In genomic region chr17:39665642-39666221, GRCh38 we compare ENCODE assay signal across 8 cellular contexts. TPM values are rescaled to one million over a fixed set of nuclear protein-coding genes. Genes with fewer than 3 reads are reported as not detected.
DNase-seq lines count a peak whose midpoint lies in the region; ATAC-seq and TF ChIP-seq lines count a peak whose summit lies in the region.

No MANE protein-coding gene starts in this region.

- intact Hi-C loops in esophagus squamous epithelium (cut with DNase I): no loop called here

- no peak for ATAC-seq in GM18867 (IDR thresholded peaks at IDR 0.05; ENCODE audit: unreplicated experiment)
- no peak for ATAC-seq in GM18907 (IDR thresholded peaks at IDR 0.05; ENCODE audit: unreplicated experiment)

- WGBS in esophagus squamous epithelium, 2 donors: no CpG with 5 or more reads among the region's 17 CpGs

- peak in 2 of 6 experiments; percentile 10 to 15 for TF ChIP-seq CTCF in esophagus squamous epithelium (IDR thresholded peaks at IDR 0.05)
- peak; percentile 13 for TF ChIP-seq CTCF in retinal pigment epithelial cell (conservative IDR thresholded peaks at IDR 0.05; ENCODE audit: low read depth, low read length)

- H3K4me1 ChIP-seq in esophagus squamous epithelium: peaks cover 39 to 85% (median 54%) of the 10 kb centered on the region in 3 donors

- no peaks in the 10 kb centered on the region for H3K9me3 ChIP-seq in esophagus squamous epithelium

- H3K4me3 ChIP-seq in esophagus squamous epithelium: no peak overlapping the region
- no peak overlapping the region for H3K4me3 ChIP-seq in retinal pigment epithelial cell (ENCODE audit: low read length)

- DNase-seq in NCI-H2081 (lab: John Stamatoyannopoulos, UW) (peak; percentile 33 to 67), NCI-H2081 treated with DMSO at 0.1 percent for 48 hours (lab: John Stamatoyannopoulos, UW) (no peak), NCI-H69 (lab: John Stamatoyannopoulos, UW) (peak; percentile 54), esophagus squamous epithelium (lab: John Stamatoyannopoulos, UW) (no peak), retinal pigment epithelial cell (ENCODE audit: low read depth) (no peak), epidermal melanocyte (ENCODE audit: insufficient read length, low spot score) (no peak)

- H3K36me3 ChIP-seq in esophagus squamous epithelium: peaks cover 0 to 25% (median 5%) of the 10 kb centered on the region in 3 donors

- peak overlapping the region in 3 of 4 donors; percentile 1 to 66 (median 65) for H3K27ac ChIP-seq in esophagus squamous epithelium

- H3K27me3 ChIP-seq in esophagus squamous epithelium: peaks cover 0 to 58% (median 3%) of the 10 kb centered on the region in 4 donors

- TF ChIP-seq POLR2A in esophagus squamous epithelium (IDR thresholded peaks at IDR 0.05): no peak

RNA-seq across cellular contexts. Expression of gene TCAP, which starts 0.6 kb away (rescaled TPM):
- under 1 TPM; 0.11 to 0.57 (median 0.29) TPM for total RNA-seq in esophagus squamous epithelium

RNA-seq across cellular contexts. Expression of gene PNMT, which starts 2.5 kb away (rescaled TPM):
- total RNA-seq in esophagus squamous epithelium: 1 to 10 TPM in 2 of 4 donors, under 1 TPM in 2; 0.26 to 8.4 (median 1.3) TPM

RNA-seq across cellular contexts. Expression of gene PGAP3, which starts 22.1 kb away (rescaled TPM):
- total RNA-seq in esophagus squamous epithelium: 10 to 100 TPM; 10.7 to 34.2 (median 19.2) TPM

RNA-seq across cellular contexts. Expression of gene STARD3, which starts 28.8 kb away (rescaled TPM):
- 10 to 100 TPM; 27.3 to 46.7 (median 33.4) TPM for total RNA-seq in esophagus squamous epithelium

RNA-seq across cellular contexts. Expression of gene ERBB2, which starts 34.1 kb away (rescaled TPM):
- total RNA-seq in esophagus squamous epithelium: 100 to 1,000 TPM in 1 of 4 donors, 10 to 100 TPM in 3; 75.2 to 170 (median 86.5) TPM

Comparison
In these comparisons a context has a peak if more than half of its experiments do, and no peak if none do; other contexts are left out.
1. DNase-seq: peak in NCI-H2081 (2 of 2) and NCI-H69 (single experiment); none in NCI-H2081 treated with DMSO at 0.1 percent for 48 hours (single experiment), esophagus squamous epithelium (single experiment), retinal pigment epithelial cell (single experiment) and epidermal melanocyte (single experiment).